Comparison of ENCODE assay signal across 8 cellular contexts in genomic region chr17:35257080-35257701, GRCh38. TPM values are rescaled to one million over a fixed set of nuclear protein-coding genes. Genes with fewer than 3 reads are reported as not detected.
A peak's percentile ranks its signal among the peaks of the same experiment; 100 is the strongest.
DNase-seq lines count a peak whose midpoint lies in the region; TF ChIP-seq lines count a peak whose summit lies in the region.

No MANE protein-coding gene starts in this region.

- in situ Hi-C loops in HAP-1 (cut with MboI; ENCODE audit: low sequenced_read_pairs), result loop anchor here (10.0 kb wide), 1 partner anchor 58 kb away; no protein-coding TSS in a partner anchor

- peak; percentile 61 to 70 for DNase-seq in HAP-1 (ENCODE audit: low spot score in 2 of 2)
- peak; percentile 14 for DNase-seq in NCI-H2227 treated with DMSO at 0.1 percent for 48 hours (lab: John Stamatoyannopoulos, UW)
- DNase-seq in dermis microvascular lymphatic vessel endothelial cell (ENCODE audit: low read depth in 2 of 2), result peak; percentile 60 to 91
- DNase-seq in prostate gland (ENCODE audit: low spot score), result peak; percentile 88
- no peak for DNase-seq in cerebellar nuclear complex (lab: John Stamatoyannopoulos, UW)
- DNase-seq in inferior parietal cortex (ENCODE audit: extremely low spot score), result no peak
- DNase-seq in GM10266 (ENCODE audit: extremely low spot score), result no peak
- no peak for DNase-seq in activated CD4-positive, alpha-beta T cell treated with anti-CD3 and anti-CD28 coated beads, Interleukin-2, amount 50 U/mL, for 4 hours

- H3K27me3 ChIP-seq in HAP-1 (ENCODE audit: low read depth) (no peaks in the 10 kb centered on the region), prostate gland (replicated peaks; ENCODE audit: insufficient read depth) (no peaks in the 10 kb centered on the region)

- peaks cover 8% of the 10 kb centered on the region for H3K4me1 ChIP-seq in HAP-1
- H3K4me1 ChIP-seq in prostate gland (replicated peaks), result peaks cover 4% of the 10 kb centered on the region

- peak overlapping the region; percentile 37 to 66 for H3K27ac ChIP-seq in prostate gland

- no peak for TF ChIP-seq POLR2A in prostate gland (IDR thresholded peaks at IDR 0.05)

- H3K36me3 ChIP-seq in HAP-1 (replicated peaks) (no peaks in the 10 kb centered on the region), prostate gland (no peaks in the 10 kb centered on the region)

- H3K9me3 ChIP-seq in HAP-1 (no peaks in the 10 kb centered on the region), prostate gland (no peaks in the 10 kb centered on the region)

- intact Hi-C loops in prostate gland (cut with DNase I), result loop anchor here (10.0 kb wide), 1 partner anchor 1012 kb away; no protein-coding TSS in a partner anchor

- TF ChIP-seq CTCF in prostate gland (IDR thresholded peaks at IDR 0.05) (peak in 1 of 4 experiments; percentile 8), GM10266 (IDR thresholded peaks at IDR 0.05; ENCODE audit: control insufficient read depth, insufficient read depth, low read depth, missing control alignments) (no peak)

- 20% methylated on average over 5 of the region's 5 CpGs for WGBS in prostate gland

- H3K4me3 ChIP-seq in HAP-1 (no peak overlapping the region), prostate gland (no peak overlapping the region)

RNA-seq across cellular contexts. Expression of gene SLFN5, which starts 14.3 kb away (rescaled TPM):
- total RNA-seq in dermis microvascular lymphatic vessel endothelial cell (21.2 and 35.9 TPM in 2 replicates), prostate gland (10 to 100 TPM; 21.4 to 21.5 TPM)

Comparison
In these comparisons a context has a peak if more than half of its experiments do, and no peak if none do; other contexts are left out.
1. DNase-seq: peak in HAP-1 (2 of 2), NCI-H2227 treated with DMSO at 0.1 percent for 48 hours (single experiment), dermis microvascular lymphatic vessel endothelial cell (2 of 2) and prostate gland (single experiment); none in cerebellar nuclear complex (0 of 2), inferior parietal cortex (single experiment), GM10266 (single experiment) and activated CD4-positive, alpha-beta T cell treated with anti-CD3 and anti-CD28 coated beads, Interleukin-2, amount 50 U/mL, for 4 hours (0 of 2).